11 cellular contexts compared by ENCODE assay signal in genomic region chr6:114055319-114055718, GRCh38.
"Had no signal": no experiment of that assay in that cellular context is flagged by ENCODE, and none has a peak within 500 bp of the region (broad histone marks: within the 10 kb centered on the region; RNA-seq: fewer than 3 reads in every experiment).

No MANE protein-coding gene starts in this region.

- ATAC-seq: body of pancreas; left colon; naive thymus-derived CD4-positive, alpha-beta T cell; sciatic nerve; stimulated activated memory B cell treated with anti-CD40 and anti-IgM and Interleukin-4, amounts not matched to agents 10 μg/mL and 1 μg/mL and 100 μg/mL, for 72 hours; T-helper 17 cell had no signal

- DNase-seq: amniotic stem cell; body of pancreas; left colon; naive thymus-derived CD4-positive, alpha-beta T cell; occipital lobe; spleen; stimulated activated CD4-positive, alpha-beta T cell treated with anti-CD3 and anti-CD28 coated beads, Interleukin-1b, Interleukin-23, amount 100 ng/mL, for 48 hours; T-helper 17 cell; trophoblast cell had no signal
